Comparison of ENCODE assay signal across 9 cellular contexts in genomic region chr12:91877461-91878230, GRCh38.
DNase-seq lines count a peak whose midpoint lies in the region; ATAC-seq, FAIRE-seq and TF ChIP-seq lines count a peak whose summit lies in the region.
"Had no signal": no experiment of that assay in that cellular context is flagged by ENCODE, and none has a peak within 500 bp of the region (broad histone marks: within the 10 kb centered on the region; RNA-seq: fewer than 3 reads in every experiment).

No MANE protein-coding gene starts in this region.

- H3K27ac ChIP-seq in kidney (ENCODE audit: low read depth in 2 of 2, low read length in 2 of 2): no peak overlapping the region

- ATAC-seq in HG02610 (IDR thresholded peaks at IDR 0.05; ENCODE audit: unreplicated experiment) (peak; percentile 73), HG03095 (IDR thresholded peaks at IDR 0.05; ENCODE audit: unreplicated experiment) (no peak)

- no peak for TF ChIP-seq CTCF in kidney (IDR thresholded peaks at IDR 0.05; ENCODE audit: borderline replicate concordance, extremely low read depth, insufficient read depth)

- no peaks in the 10 kb centered on the region for H3K9me3 ChIP-seq in kidney (ENCODE audit: control insufficient read depth in 1 of 2, low read length in 2 of 2)

- DNase-seq in T-helper 9 cell (peak; percentile 35), NCI-H226 (no peak), kidney (no peak), SHP77 (lab: John Stamatoyannopoulos, UW) (no peak)
- peak in 2 of 3 experiments; percentile 21 to 25 for DNase-seq in stimulated activated CD4-positive, alpha-beta T cell treated with anti-CD3 and anti-CD28 coated beads, TNF-alpha, amount 100 ng/mL, for 24 hours (ENCODE audit: low read depth in 3 of 3)
- DNase-seq: H7 had no signal

- H3K4me1 ChIP-seq in kidney (ENCODE audit: control insufficient read depth in 1 of 2, insufficient read depth in 1 of 2, low read depth in 1 of 2, low read length in 2 of 2): no peaks in the 10 kb centered on the region

- intact Hi-C loops in kidney (cut with DNase I): no loop called here

- H3K4me3 ChIP-seq in kidney (ENCODE audit: low read length in 2 of 2): no peak overlapping the region

- H3K36me3 ChIP-seq in kidney (ENCODE audit: control insufficient read depth in 1 of 2, insufficient read depth in 2 of 2, low read length in 2 of 2): no peaks in the 10 kb centered on the region

- FAIRE-seq in colon (lab: Jason Lieb, UNC) (peak; percentile 90), kidney (lab: Jason Lieb, UNC) (no peak)

- H3K9ac ChIP-seq in kidney (ENCODE audit: low read length in 2 of 2): no peak overlapping the region

Comparison
In these comparisons a context has a peak if more than half of its experiments do, and no peak if none do; other contexts are left out.
1. DNase-seq: peak in T-helper 9 cell (single experiment) and stimulated activated CD4-positive, alpha-beta T cell treated with anti-CD3 and anti-CD28 coated beads, TNF-alpha, amount 100 ng/mL, for 24 hours (2 of 3); none in NCI-H226 (single experiment), kidney (single experiment) and SHP77 (0 of 2).